ENCODE assay signal across 9 cellular contexts in genomic region chr5:43038523-43038989, GRCh38. TPM values are rescaled to one million over a fixed set of nuclear protein-coding genes. Genes with fewer than 3 reads are reported as not detected.
DNase-seq lines count a peak whose midpoint lies in the region; TF ChIP-seq lines count a peak whose summit lies in the region.
"Had no signal": no experiment of that assay in that cellular context is flagged by ENCODE, and none has a peak within 500 bp of the region (broad histone marks: within the 10 kb centered on the region; RNA-seq: fewer than 3 reads in every experiment).

No MANE protein-coding gene starts in this region.

- H3K27me3 ChIP-seq in SU-DHL-6 (ENCODE audit: low read length) (no peaks in the 10 kb centered on the region), dorsolateral prefrontal cortex (peaks cover 0 to 98% (median 80%) of the 10 kb centered on the region in 45 donors), rectal smooth muscle tissue (ENCODE audit: control insufficient read depth, insufficient read depth, low read length) (peaks cover 26% of the 10 kb centered on the region), adrenal gland (no peaks in the 10 kb centered on the region)

- H3K9ac ChIP-seq in SU-DHL-6 (ENCODE audit: low read length) (0 out of 2 replicates have a peak overlapping the region, but pooled peaks have one; percentile 7), rectal smooth muscle tissue (ENCODE audit: low read length) (no peak overlapping the region)

- no peaks in the 10 kb centered on the region for H4K20me1 ChIP-seq in SU-DHL-6 (ENCODE audit: low read depth, low read length)

- intact Hi-C loops in dorsolateral prefrontal cortex (cut with DNase I), result no loop called here
- intact Hi-C loops in adrenal gland (cut with DNase I), result no loop called here

- H2AFZ ChIP-seq in SU-DHL-6 (ENCODE audit: low read depth, low read length, severe bottlenecking), result no peak overlapping the region

- no peak for TF ChIP-seq POLR2A in adrenal gland (IDR thresholded peaks at IDR 0.05)

- WGBS in adrenal gland, 4 donors, result 53 to 72% (median 65%) methylated on average over 15 to 16 of the region's 16 CpGs

- no peak overlapping the region for H3K27ac ChIP-seq in SU-DHL-6 (ENCODE audit: low read depth, low read length)
- peak overlapping the region in 43 of 59 donors; percentile 3 to 98 (median 61) for H3K27ac ChIP-seq in dorsolateral prefrontal cortex
- H3K27ac ChIP-seq in rectal smooth muscle tissue (ENCODE audit: low read depth, low read length), result no peak overlapping the region
- peak overlapping the region in 2 of 5 donors; percentile 59 to 99 for H3K27ac ChIP-seq in adrenal gland
- H3K27ac ChIP-seq: cardiac muscle cell had no signal

- H3K4me1 ChIP-seq in rectal smooth muscle tissue (ENCODE audit: control insufficient read depth, insufficient read depth, low read length), result peaks cover 8% of the 10 kb centered on the region
- no peaks in the 10 kb centered on the region for H3K4me1 ChIP-seq in adrenal gland (replicated peaks in 1 of 2)

- H3K36me3 ChIP-seq in SU-DHL-6 (ENCODE audit: low read length), result no peaks in the 10 kb centered on the region
- no peaks in the 10 kb centered on the region for H3K36me3 ChIP-seq in rectal smooth muscle tissue (ENCODE audit: control insufficient read depth, insufficient read depth, low read length)
- H3K36me3 ChIP-seq in adrenal gland (replicated peaks in 1 of 2), result no peaks in the 10 kb centered on the region
- H3K36me3 ChIP-seq: cardiac muscle cell had no signal

- H3K4me3 ChIP-seq in SU-DHL-6 (ENCODE audit: insufficient read depth, low read length, poor library complexity, severe bottlenecking) (peak overlapping the region; percentile 56), dorsolateral prefrontal cortex (peak overlapping the region in 47 of 59 donors; percentile 1 to 83 (median 52)), rectal smooth muscle tissue (ENCODE audit: low read length) (peak overlapping the region; percentile 35), adrenal gland (peak overlapping the region in 1 of 4 donors; percentile 68)

- no peaks in the 10 kb centered on the region for H3K9me2 ChIP-seq in SU-DHL-6 (replicated peaks; ENCODE audit: insufficient read depth, low read length)

- peaks cover 27% of the 10 kb centered on the region for H3F3A ChIP-seq in SU-DHL-6 (ENCODE audit: insufficient read depth)

- H3K79me2 ChIP-seq in SU-DHL-6 (ENCODE audit: insufficient read depth, low read length), result no peaks in the 10 kb centered on the region; the same call in 1 of the 2 replicates

- TF ChIP-seq CTCF in SU-DHL-6 (IDR thresholded peaks at IDR 0.05; ENCODE audit: insufficient read depth, low read length, poor library complexity, severe bottlenecking) (no peak), dorsolateral prefrontal cortex (IDR thresholded peaks at IDR 0.05 in 54 of 56, conservative IDR thresholded peaks at IDR 0.05 in 2 of 56; ENCODE audit: low read depth in 1 of 56, partially characterized antibody in 56 of 56) (no peak), adrenal gland (IDR thresholded peaks at IDR 0.05) (no peak), GM20000 (IDR thresholded peaks at IDR 0.05; ENCODE audit: extremely low read depth, missing control alignments) (no peak)

- no peaks in the 10 kb centered on the region for H3K9me3 ChIP-seq in SU-DHL-6 (ENCODE audit: insufficient read depth, low read length)
- no peaks in the 10 kb centered on the region for H3K9me3 ChIP-seq in adrenal gland (replicated peaks in 1 of 3)

- DNase-seq in GDM1 (lab: John Stamatoyannopoulos, UW) (peak; percentile 9), dorsolateral prefrontal cortex (no peak), SW480 (ENCODE audit: low spot score) (no peak), adrenal gland (no peak), medulla oblongata (ENCODE audit: extremely low spot score) (no peak), GM20000 (ENCODE audit: low spot score) (no peak)

- peak overlapping the region; percentile 67 for H3K4me2 ChIP-seq in SU-DHL-6 (ENCODE audit: low read depth, low read length, poor library complexity, severe bottlenecking)

RNA-seq across cellular contexts. Expression of gene ANXA2R, which starts 1.6 kb away (rescaled TPM):
- 1 to 10 TPM in 111 of 120 experiments, under 1 TPM in 9; 0.48 to 5.2 (median 1.9) TPM for total RNA-seq in dorsolateral prefrontal cortex
- 1 to 10 TPM in 7 of 8 donors, under 1 TPM in 1; 0.30 to 3.7 (median 2.8) TPM for total RNA-seq in adrenal gland
- 1 to 10 TPM in 2 of 3 donors, under 1 TPM in 1; 0.55 to 5.2 (median 3.5) TPM for polyA plus RNA-seq in adrenal gland

Comparison
In these comparisons a context has a peak if more than half of its experiments do, and no peak if none do; other contexts are left out.
1. H3K27ac ChIP-seq: peak in dorsolateral prefrontal cortex (43 of 59); none in SU-DHL-6 (single experiment) and rectal smooth muscle tissue (single experiment).